In genomic region chr14:100067971-100068959, GRCh38 we compare ENCODE assay signal across 8 cellular contexts. TPM values are rescaled to one million over a fixed set of nuclear protein-coding genes. Genes with fewer than 3 reads are reported as not detected.
DNase-seq lines count a peak whose midpoint lies in the region; ATAC-seq and TF ChIP-seq lines count a peak whose summit lies in the region.

No MANE protein-coding gene starts in this region.

- intact Hi-C loops in body of pancreas (cut with DNase I): no loop called here

- H3K79me1 ChIP-seq in mesendoderm (ENCODE audit: low read length): peaks cover 3% of the 10 kb centered on the region

- H3K27ac ChIP-seq in body of pancreas (peak overlapping the region in 2 of 4 donors; percentile 16 to 43), mesendoderm (ENCODE audit: low read depth, low read length) (no peak overlapping the region)

- H3K9ac ChIP-seq in mesendoderm (ENCODE audit: low read length): no peak overlapping the region

- H3K23ac ChIP-seq in mesendoderm (ENCODE audit: low read length): peak overlapping the region; percentile 48

- no peak overlapping the region for H3K4me3 ChIP-seq in body of pancreas
- no peak overlapping the region for H3K4me3 ChIP-seq in mesendoderm (ENCODE audit: low read length)

- no peak overlapping the region for H4K5ac ChIP-seq in mesendoderm (ENCODE audit: low read length)

- H3K27me3 ChIP-seq in body of pancreas (no peaks in the 10 kb centered on the region), mesendoderm (ENCODE audit: insufficient read depth, low read length, poor library complexity) (no peaks in the 10 kb centered on the region)

- H3K4me2 ChIP-seq in mesendoderm (ENCODE audit: low read length): no peak overlapping the region

- no peaks in the 10 kb centered on the region for H3K36me3 ChIP-seq in body of pancreas (replicated peaks in 1 of 2; ENCODE audit: insufficient read depth in 1 of 2, low read depth in 2 of 2)
- H3K36me3 ChIP-seq in mesendoderm (ENCODE audit: control insufficient read depth, insufficient read depth, low read length): no peaks in the 10 kb centered on the region

- peak overlapping the region; percentile 37 for H3K56ac ChIP-seq in mesendoderm (ENCODE audit: low read length)

- no peak overlapping the region for H3K4ac ChIP-seq in mesendoderm (ENCODE audit: low read depth, low read length)

- H3K79me2 ChIP-seq in mesendoderm (ENCODE audit: control insufficient read depth, insufficient read depth, low read length): no peaks in the 10 kb centered on the region

- no peaks in the 10 kb centered on the region for H3K9me3 ChIP-seq in body of pancreas

- no peak overlapping the region for H4K8ac ChIP-seq in mesendoderm (ENCODE audit: low read depth, low read length)

- 81 to 90% methylated on average over 17 to 18 of the region's 18 CpGs for WGBS in body of pancreas, 2 donors
- WGBS in mesendoderm (ENCODE audit: extremely low coverage, insufficient coverage, low lambda C conversion rate): no CpG with 5 or more reads among the region's 18 CpGs

- H2BK120ac ChIP-seq in mesendoderm (ENCODE audit: low read depth, low read length): no peak overlapping the region

- H3K18ac ChIP-seq in mesendoderm (ENCODE audit: low read length): no peak overlapping the region

- peak overlapping the region; percentile 53 for H2AK5ac ChIP-seq in mesendoderm (ENCODE audit: low read length)

- peak; percentile 82 for DNase-seq in T-helper 9 cell
- DNase-seq in body of pancreas: peak in 3 of 4 donors; percentile 11 to 59 (median 22)
- DNase-seq in mesendoderm: peak; percentile 62
- DNase-seq in stimulated activated CD8-positive, alpha-beta memory T cell treated with anti-CD3 and anti-CD28 coated beads, Interleukin-7, amount 100 ng/mL, for 4 hours (ENCODE audit: low read depth in 2 of 2): peak; percentile 87 to 95
- no peak for DNase-seq in foreskin melanocyte
- no peak for DNase-seq in midbrain (lab: John Stamatoyannopoulos, UW)

- peak overlapping the region; percentile 52 for H2BK5ac ChIP-seq in mesendoderm (ENCODE audit: low read length)

- H3K4me1 ChIP-seq in body of pancreas: no peaks in the 10 kb centered on the region
- H3K4me1 ChIP-seq in mesendoderm (ENCODE audit: control insufficient read depth, low read depth, low read length): peaks cover 13% of the 10 kb centered on the region

- no peak for TF ChIP-seq CTCF in body of pancreas (IDR thresholded peaks at IDR 0.05)

- ATAC-seq in GM19351 (IDR thresholded peaks at IDR 0.05; ENCODE audit: unreplicated experiment): peak; percentile 30
- peak; percentile 41 for ATAC-seq in HG03432 (IDR thresholded peaks at IDR 0.05; ENCODE audit: unreplicated experiment)
- ATAC-seq in body of pancreas: no peak

- TF ChIP-seq POLR2A in body of pancreas (IDR thresholded peaks at IDR 0.05): peak in 1 of 3 donors; percentile 22

- H2BK15ac ChIP-seq in mesendoderm (replicated peaks; ENCODE audit: low read depth): no peak overlapping the region

RNA-seq across cellular contexts. Expression of gene EVL, which starts 3.0 kb away (rescaled TPM):
- 10 to 100 TPM; 22.3 to 57.7 TPM for total RNA-seq in body of pancreas
- 25.6 TPM for polyA plus RNA-seq in mesendoderm (2013, experiment 1 of 2)
- 26.2 TPM for polyA plus RNA-seq in mesendoderm (2013, experiment 2 of 2)

Comparison
In these comparisons a context has a peak if more than half of its experiments do, and no peak if none do; other contexts are left out.
1. DNase-seq: peak in T-helper 9 cell (single experiment), body of pancreas (3 of 4), mesendoderm (single experiment) and stimulated activated CD8-positive, alpha-beta memory T cell treated with anti-CD3 and anti-CD28 coated beads, Interleukin-7, amount 100 ng/mL, for 4 hours (2 of 2); none in foreskin melanocyte (single experiment) and midbrain (single experiment).